In the genomic region with DNA sequence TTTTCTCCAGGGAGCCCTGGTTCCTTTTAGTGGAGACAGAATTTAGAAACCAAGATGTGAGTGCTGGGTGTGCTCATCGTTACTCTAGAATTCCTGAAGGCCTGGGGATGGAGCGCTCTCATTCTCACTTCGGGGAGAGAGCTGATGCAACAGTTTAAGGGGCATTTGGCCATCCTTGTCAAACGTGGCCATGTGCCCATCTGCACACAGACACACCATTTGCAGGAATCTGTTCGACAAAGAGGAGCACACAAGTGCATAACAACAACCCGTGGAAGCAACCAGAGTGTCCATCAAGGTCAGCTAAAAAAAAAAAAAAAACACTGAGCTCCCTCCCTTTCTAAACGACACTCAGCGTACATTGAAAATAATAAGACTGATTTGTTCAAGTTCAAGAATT, we compare ENCODE assay signal across 16 cellular contexts.
"Had no signal": no experiment of that assay in that cellular context is flagged by ENCODE, and none has a peak within 500 bp of the region (broad histone marks: within the 10 kb centered on the region; RNA-seq: fewer than 3 reads in every experiment).

No MANE protein-coding gene starts in this region.

- ATAC-seq: esophagus mucosa, heart right ventricle, left lung had no signal

- FAIRE-seq: endometrium, frontal cortex, islet of Langerhans had no signal

- H3K4me3 Mint-ChIP-seq: naive B cell, type B pancreatic cell had no signal

- H3K36me3 Mint-ChIP-seq: naive B cell, type B pancreatic cell had no signal

- H3K9me3 Mint-ChIP-seq: naive B cell, type B pancreatic cell had no signal

- H3K27ac Mint-ChIP-seq: naive B cell, type B pancreatic cell had no signal

- DNase-seq: colonic mucosa; effector CD8-positive, alpha-beta T cell; heart right ventricle; hypothalamus; left lung; mesenchymal stem cell; naive B cell; sigmoid colon; stimulated activated CD4-positive, alpha-beta T cell treated with anti-CD3 and anti-CD28 coated beads, Interleukin-2, amount 100 ng/mL, for 24 hours; stimulated activated naive CD4-positive, alpha-beta T cell treated with Interleukin-2 at 50 U/mL for 16 hours; uterus had no signal
